Comparison of ENCODE assay signal across 15 cellular contexts in genomic region chr1:202140833-202141232, GRCh38. TPM values are rescaled to one million over a fixed set of nuclear protein-coding genes. Genes with fewer than 3 reads are reported as not detected.
"Had no signal": no experiment of that assay in that cellular context is flagged by ENCODE, and none has a peak within 500 bp of the region (broad histone marks: within the 10 kb centered on the region; RNA-seq: fewer than 3 reads in every experiment).

No MANE protein-coding gene starts in this region.

- H3K4me3 ChIP-seq: coronary artery, gastroesophageal sphincter, left lung, ovary had no signal

- H3K9me3 Mint-ChIP-seq: memory B cell; nephron; stimulated activated naive CD8-positive, alpha-beta T cell treated with anti-CD3 and anti-CD28 coated beads, Interleukin-15, amount 100 ng/mL, for 72 hours had no signal

- H3K36me3 ChIP-seq: ovary had no signal

- DNase-seq: activated CD4-positive, CD25-positive, alpha-beta regulatory T cell; activated T-cell treated with anti-CD3 and anti-CD28 coated beads, Interleukin-2, amount 50 U/mL, for 48 hours; effector CD4-positive, alpha-beta T cell; left lung; ovary; stimulated activated CD4-positive, alpha-beta T cell treated with anti-CD3 and anti-CD28 coated beads, Interleukin-2, amount 100 ng/mL, for 48 hours; stimulated activated naive CD8-positive, alpha-beta T cell treated with anti-CD3 and anti-CD28 coated beads, Interleukin-15, amount 100 ng/mL, for 72 hours had no signal

- ATAC-seq: gastroesophageal sphincter; left lung; stimulated activated naive CD8-positive, alpha-beta T cell treated with anti-CD3 and anti-CD28 coated beads, Interleukin-15, amount 100 ng/mL, for 72 hours had no signal

- H3K27me3 ChIP-seq: gastroesophageal sphincter, left lung, ovary had no signal

- H3K27me3 Mint-ChIP-seq: memory B cell; stimulated activated naive CD8-positive, alpha-beta T cell treated with anti-CD3 and anti-CD28 coated beads, Interleukin-15, amount 100 ng/mL, for 72 hours had no signal

- H3K4me3 Mint-ChIP-seq: memory B cell; stimulated activated naive CD8-positive, alpha-beta T cell treated with anti-CD3 and anti-CD28 coated beads, Interleukin-15, amount 100 ng/mL, for 72 hours had no signal

- H3K9me3 ChIP-seq: gastroesophageal sphincter, left lung, ovary had no signal

- H3K27ac Mint-ChIP-seq: memory B cell, nephron had no signal

- H3K27ac ChIP-seq: coronary artery, epithelial cell of prostate, left lung, ovary had no signal

RNA-seq across cellular contexts. Expression of gene GPR37L1, which starts 18.1 kb away (rescaled TPM):
- total RNA-seq: cardiac septum; T-helper 2 cell treated with Interferon-gamma antibody and Interleukin-4, amounts not matched to agents 100 ng/mL and 5 ng/mL, for 36 hours had no signal
- polyA plus RNA-seq: keratinocyte had no signal
